ENCODE assay signal across 4 cellular contexts in the genomic region with DNA sequence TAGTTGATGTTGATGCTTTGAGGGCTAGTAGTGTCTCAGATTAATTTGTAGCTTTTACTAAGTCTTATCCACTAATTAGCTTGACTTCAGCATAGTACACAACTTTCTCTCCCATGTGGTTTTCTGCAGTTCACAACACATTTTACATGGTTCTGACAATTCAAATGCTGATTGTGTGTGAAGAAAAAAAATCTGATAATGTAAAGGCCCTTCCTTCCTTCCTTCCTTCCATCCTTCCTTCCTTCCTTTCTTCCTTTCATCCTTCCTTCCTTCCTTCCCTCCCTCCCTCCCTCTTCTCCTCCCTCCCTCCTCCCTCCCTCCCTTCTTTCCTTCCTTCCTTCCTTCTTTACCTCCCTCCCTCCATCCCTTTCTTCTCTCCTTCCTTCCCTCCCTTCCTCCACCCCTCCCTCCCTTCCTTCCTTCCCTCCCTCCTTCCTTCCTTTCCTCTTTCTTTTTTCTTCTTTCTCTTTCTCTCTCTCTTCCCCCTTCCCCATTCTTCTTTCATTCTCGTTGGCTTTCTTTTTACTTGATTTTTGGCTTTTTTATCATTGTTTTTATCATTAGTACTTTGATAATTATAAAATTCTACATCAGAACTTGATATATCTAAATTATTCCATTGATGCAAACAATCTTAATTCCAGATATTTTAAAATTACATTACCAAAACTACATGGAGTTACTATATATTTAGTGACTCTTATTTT.
"Had no signal": no experiment of that assay in that cellular context is flagged by ENCODE, and none has a peak within 500 bp of the region (broad histone marks: within the 10 kb centered on the region; RNA-seq: fewer than 3 reads in every experiment).

No MANE protein-coding gene starts in this region.

- DNase-seq: H9, HCEC 1CT, KBM-7 had no signal

- H3K4me3 ChIP-seq: GM23338 had no signal
